22 cellular contexts compared by ENCODE assay signal in genomic region chr21:36691539-36692124, GRCh38. TPM values are rescaled to one million over a fixed set of nuclear protein-coding genes. Genes with fewer than 3 reads are reported as not detected.
A peak's percentile ranks its signal among the peaks of the same experiment; 100 is the strongest.
DNase-seq lines count a peak whose midpoint lies in the region; ATAC-seq and TF ChIP-seq lines count a peak whose summit lies in the region.
"Had no signal": no experiment of that assay in that cellular context is flagged by ENCODE, and none has a peak within 500 bp of the region (broad histone marks: within the 10 kb centered on the region; RNA-seq: fewer than 3 reads in every experiment).

No MANE protein-coding gene starts in this region.

- H4K91ac ChIP-seq in neuronal stem cell (ENCODE audit: low read depth, low read length, poor library complexity): no peak overlapping the region

- H3K18ac ChIP-seq in neuronal stem cell (ENCODE audit: low read length): no peak overlapping the region

- no peak overlapping the region for H3K27ac Mint-ChIP-seq in endothelial cell (ENCODE audit: unreplicated experiment)
- H3K27ac Mint-ChIP-seq: activated naive CD8-positive, alpha-beta T cell treated with anti-CD3 and anti-CD28 coated beads, Interleukin-2, amount 50 U/mL, for 24 hours; activated T-helper 2 cell treated with anti-CD3 and anti-CD28 coated beads, Interferon-gamma antibody, Interleukin-2, Interleukin-4, amounts not matched to agents 10 μg/mL and 5 μg/mL and 100 μg/mL, durations not matched to agents 14 hours and 24 hours and 36 hours had no signal

- no peak overlapping the region for H3K27ac ChIP-seq in neuronal stem cell (replicated peaks; ENCODE audit: low read length)
- H3K27ac ChIP-seq: esophagus muscularis mucosa, ovary, SJSA1, testis had no signal

- no peak overlapping the region for H2AFZ ChIP-seq in neuronal stem cell (ENCODE audit: low read length)

- POLR2A ChIA-PET in HEK293T (lab: Yijun Ruan, JAX): interaction anchor here (0.7 to 2.5 kb wide), 2 partner anchors 9 to 104 kb away, joined by 3 to 9 read pairs; no protein-coding TSS in a partner anchor

- no peak overlapping the region for H3K9ac ChIP-seq in neuronal stem cell (ENCODE audit: low read depth, low read length, poor library complexity)

- H2AK5ac ChIP-seq in neuronal stem cell (ENCODE audit: low read depth, low read length): no peak overlapping the region

- no peak overlapping the region for H2BK12ac ChIP-seq in neuronal stem cell (ENCODE audit: low read length)

- TF ChIP-seq CTCF in endothelial cell (IDR thresholded peaks at IDR 0.05; ENCODE audit: unreplicated experiment): no peak

- H3K27me3 ChIP-seq in neuronal stem cell (ENCODE audit: control insufficient read depth in 3 of 3, insufficient read depth in 3 of 3, low read depth in 1 of 3, low read length in 3 of 3): peaks cover 40 to 95% (median 67%) of the 10 kb centered on the region in 3 experiments
- H3K27me3 ChIP-seq: testis had no signal

- H3K9me3 ChIP-seq in neuronal stem cell (replicated peaks in 1 of 2; ENCODE audit: control insufficient read depth in 2 of 2, insufficient read depth in 1 of 2, low read depth in 1 of 2, low read length in 2 of 2): peaks cover 1 to 4% of the 10 kb centered on the region in 2 donors
- H3K9me3 ChIP-seq: testis had no signal

- H2BK120ac ChIP-seq in neuronal stem cell (ENCODE audit: low read depth, low read length): no peak overlapping the region

- H3K4me2 ChIP-seq in neuronal stem cell (ENCODE audit: insufficient read depth, low read length, poor library complexity, severe bottlenecking): no peak overlapping the region

- H3K4me3 ChIP-seq in neuronal stem cell (ENCODE audit: low read length in 2 of 2): no peak overlapping the region
- H3K4me3 ChIP-seq: esophagus muscularis mucosa, ovary, SJSA1, testis had no signal

- H3K36me3 ChIP-seq in neuronal stem cell (replicated peaks in 1 of 2; ENCODE audit: control insufficient read depth in 2 of 2, insufficient read depth in 2 of 2, low read length in 2 of 2): no peaks in the 10 kb centered on the region
- H3K36me3 ChIP-seq: esophagus muscularis mucosa, ovary, SJSA1 had no signal

- H3K14ac ChIP-seq in neuronal stem cell (ENCODE audit: low read length): no peak overlapping the region

- DNase-seq in HEK293T (ENCODE audit: extremely low spot score) (peak; percentile 4), NCI-H226 (peak; percentile 35), endothelial cell (ENCODE audit: low spot score) (peak; percentile 9), retina (peak; percentile 70), DMS53 (lab: John Stamatoyannopoulos, UW) (no peak), neuronal stem cell (ENCODE audit: low spot score) (no peak), amniotic stem cell (lab: John Stamatoyannopoulos, UW) (no peak)
- DNase-seq: activated naive CD8-positive, alpha-beta T cell treated with anti-CD3 and anti-CD28 coated beads, Interleukin-2, amount 50 U/mL, for 24 hours; Karpas-422; left ventricle myocardium superior; NCI-H1092 treated with DMSO at 0.1 percent for 48 hours; NCI-H446 treated with DMSO at 0.1 percent for 48 hours; ovary; testis had no signal

- no peak overlapping the region for H3K4me3 Mint-ChIP-seq in endothelial cell (ENCODE audit: unreplicated experiment)
- H3K4me3 Mint-ChIP-seq: activated naive CD8-positive, alpha-beta T cell treated with anti-CD3 and anti-CD28 coated beads, Interleukin-2, amount 50 U/mL, for 24 hours had no signal

- H3K36me3 Mint-ChIP-seq in endothelial cell (ENCODE audit: low read depth, unreplicated experiment): no peaks in the 10 kb centered on the region

- WGBS in neuronal stem cell (ENCODE audit: extremely low coverage in 2 of 2, insufficient read length in 2 of 2, insufficient replicate concordance in 1 of 2), 2 donors: no CpG with 5 or more reads among the region's 19 CpGs

- no peaks in the 10 kb centered on the region for H3K9me3 Mint-ChIP-seq in endothelial cell (ENCODE audit: unreplicated experiment)
- H3K9me3 Mint-ChIP-seq: activated naive CD8-positive, alpha-beta T cell treated with anti-CD3 and anti-CD28 coated beads, Interleukin-2, amount 50 U/mL, for 24 hours; activated T-helper 2 cell treated with anti-CD3 and anti-CD28 coated beads, Interferon-gamma antibody, Interleukin-2, Interleukin-4, amounts not matched to agents 10 μg/mL and 5 μg/mL and 100 μg/mL, durations not matched to agents 14 hours and 24 hours and 36 hours had no signal

- H2BK15ac ChIP-seq in neuronal stem cell (ENCODE audit: low read length): no peak overlapping the region

- H3K4me1 ChIP-seq in neuronal stem cell (ENCODE audit: control insufficient read depth in 2 of 2, insufficient read depth in 1 of 2, low read depth in 1 of 2, low read length in 2 of 2): no peaks in the 10 kb centered on the region
- H3K4me1 ChIP-seq: SJSA1, testis had no signal

- no peaks in the 10 kb centered on the region for H3K79me1 ChIP-seq in neuronal stem cell (ENCODE audit: low read depth, low read length)

- H2BK5ac ChIP-seq in neuronal stem cell (ENCODE audit: low read length): no peak overlapping the region

- no peak overlapping the region for H4K8ac ChIP-seq in neuronal stem cell (ENCODE audit: low read depth, low read length)

- CTCF ChIA-PET in HEK293T (lab: Yijun Ruan, JAX): interaction anchor here (0.6 to 2.0 kb wide), 2 partner anchors 19 to 61 kb away, joined by 3 to 10 read pairs; no protein-coding TSS in a partner anchor

- no peak overlapping the region for H3K4ac ChIP-seq in neuronal stem cell (ENCODE audit: low read length)

- no peak overlapping the region for H3K23ac ChIP-seq in neuronal stem cell (ENCODE audit: low read depth, low read length, poor library complexity)

- ATAC-seq in GM19023 (IDR thresholded peaks at IDR 0.05; ENCODE audit: unreplicated experiment): no peak
- ATAC-seq: activated CD4-positive, CD25-positive, alpha-beta regulatory T cell treated with anti-CD3 and anti-CD28 coated beads, Interleukin-2, amount 50 U/mL, for 24 hours; activated naive CD8-positive, alpha-beta T cell treated with anti-CD3 and anti-CD28 coated beads, Interleukin-2, amount 50 U/mL, for 24 hours; left ventricle myocardium superior had no signal

- H3K4me1 Mint-ChIP-seq in endothelial cell (ENCODE audit: unreplicated experiment): peaks cover 23% of the 10 kb centered on the region

- H3K27me3 Mint-ChIP-seq in endothelial cell (ENCODE audit: unreplicated experiment): peaks cover 37% of the 10 kb centered on the region

TF ChIP-seq in HEK293T, 16 proteins besides CTCF, POLR2A, EP300 and RAD21:
- TF ChIP-seq SUZ12 (IDR thresholded peaks at IDR 0.05) (no peak), LEF1 (IDR thresholded peaks at IDR 0.05; ENCODE audit: borderline replicate concordance) (no peak), L3MBTL2 (conservative IDR thresholded peaks at IDR 0.05) (no peak), NFRKB (IDR thresholded peaks at IDR 0.05) (no peak), FOXA1 (IDR thresholded peaks at IDR 0.05) (no peak), CTBP1 (IDR thresholded peaks at IDR 0.05; ENCODE audit: borderline replicate concordance) (no peak), BHLHE40 (IDR thresholded peaks at IDR 0.05; ENCODE audit: borderline replicate concordance) (no peak), TARDBP (IDR thresholded peaks at IDR 0.05) (no peak), ZNF384 (IDR thresholded peaks at IDR 0.05) (no peak), FOXM1 (IDR thresholded peaks at IDR 0.05; ENCODE audit: borderline replicate concordance) (no peak), ARNT (IDR thresholded peaks at IDR 0.05) (no peak), SP1 (IDR thresholded peaks at IDR 0.05) (no peak)
TF ChIP-seq in HEK293T: peak in this region for 0.

RNA-seq across cellular contexts. Expression of gene SIM2, which starts 7.3 kb away (rescaled TPM):
- 17.1 TPM for total RNA-seq in endothelial cell (ENCODE audit: unreplicated experiment)
- 0.06 TPM for polyA plus RNA-seq in neuronal stem cell (2013, experiment 1 of 2)
- polyA plus RNA-seq in neuronal stem cell (2013, experiment 2 of 2): 0.08 TPM
- total RNA-seq: activated CD8-positive, alpha-beta memory T cell treated with anti-CD3 and anti-CD28 coated beads for 36 hours; dermis microvascular lymphatic vessel endothelial cell; left ventricle myocardium superior had no signal
- polyA plus RNA-seq: BJ had no signal

Comparison
In these comparisons a context has a peak if more than half of its experiments do, and no peak if none do; other contexts are left out.
1. DNase-seq: peak in HEK293T (single experiment), NCI-H226 (single experiment), endothelial cell (single experiment) and retina (single experiment); none in DMS53 (single experiment), neuronal stem cell (single experiment) and amniotic stem cell (single experiment).